18 cellular contexts compared by ENCODE assay signal in genomic region chr1:229111703-229112319, GRCh38.
"Had no signal": no experiment of that assay in that cellular context is flagged by ENCODE, and none has a peak within 500 bp of the region (broad histone marks: within the 10 kb centered on the region; RNA-seq: fewer than 3 reads in every experiment).

No MANE protein-coding gene starts in this region.

- H3K27me3 ChIP-seq: colonic mucosa, upper lobe of left lung had no signal

- H3K27ac ChIP-seq: colonic mucosa, foreskin keratinocyte, lower lobe of right lung, upper lobe of left lung, VCaP had no signal

- H3K9me3 ChIP-seq: colonic mucosa, lower lobe of right lung, upper lobe of left lung had no signal

- H3K36me3 ChIP-seq: colonic mucosa, lower lobe of right lung, upper lobe of left lung had no signal

- DNase-seq: activated CD4-positive, alpha-beta memory T cell treated with anti-CD3 and anti-CD28 coated beads for 36 hours; activated CD8-positive, alpha-beta memory T cell treated with anti-CD3 and anti-CD28 coated beads, Interleukin-2, amount 10 ng/mL, durations not matched to agents 7 days and 5 days; activated naive CD4-positive, alpha-beta T cell treated with anti-CD3 and anti-CD28 coated beads for 36 hours; activated naive CD8-positive, alpha-beta T cell treated with anti-CD3 and anti-CD28 coated beads, Interleukin-2, amount 50 U/mL, for 24 hours; activated T-cell treated with anti-CD3 and anti-CD28 coated beads, Interleukin-2, amount 50 U/mL, for 1 hour; caudate nucleus; colonic mucosa; foreskin keratinocyte; glutamatergic neuron; immature natural killer cell; lower lobe of right lung; naive thymus-derived CD4-positive, alpha-beta T cell; stimulated activated CD4-positive, alpha-beta T cell treated with anti-CD3 and anti-CD28 coated beads, Interleukin-2, amount 100 ng/mL, for 48 hours; stimulated activated naive B cell treated with anti-CD40 and anti-IgM and Interleukin-4, amounts not matched to agents 10 μg/mL and 1 μg/mL and 100 μg/mL, for 72 hours; substantia nigra; upper lobe of left lung had no signal

- ATAC-seq: activated CD8-positive, alpha-beta memory T cell treated with anti-CD3 and anti-CD28 coated beads, Interleukin-2, amount 10 ng/mL, durations not matched to agents 7 days and 5 days; activated naive CD8-positive, alpha-beta T cell treated with anti-CD3 and anti-CD28 coated beads, Interleukin-2, amount 50 U/mL, for 24 hours; esophagus mucosa; foreskin keratinocyte; lower lobe of right lung; naive thymus-derived CD4-positive, alpha-beta T cell; stimulated activated naive B cell treated with anti-CD40 and anti-IgM and Interleukin-4, amounts not matched to agents 10 μg/mL and 1 μg/mL and 100 μg/mL, for 72 hours had no signal

- H3K4me1 ChIP-seq: colonic mucosa, foreskin keratinocyte, upper lobe of left lung had no signal

- H3K4me3 ChIP-seq: colonic mucosa, lower lobe of right lung, upper lobe of left lung had no signal
